In the genomic region with DNA sequence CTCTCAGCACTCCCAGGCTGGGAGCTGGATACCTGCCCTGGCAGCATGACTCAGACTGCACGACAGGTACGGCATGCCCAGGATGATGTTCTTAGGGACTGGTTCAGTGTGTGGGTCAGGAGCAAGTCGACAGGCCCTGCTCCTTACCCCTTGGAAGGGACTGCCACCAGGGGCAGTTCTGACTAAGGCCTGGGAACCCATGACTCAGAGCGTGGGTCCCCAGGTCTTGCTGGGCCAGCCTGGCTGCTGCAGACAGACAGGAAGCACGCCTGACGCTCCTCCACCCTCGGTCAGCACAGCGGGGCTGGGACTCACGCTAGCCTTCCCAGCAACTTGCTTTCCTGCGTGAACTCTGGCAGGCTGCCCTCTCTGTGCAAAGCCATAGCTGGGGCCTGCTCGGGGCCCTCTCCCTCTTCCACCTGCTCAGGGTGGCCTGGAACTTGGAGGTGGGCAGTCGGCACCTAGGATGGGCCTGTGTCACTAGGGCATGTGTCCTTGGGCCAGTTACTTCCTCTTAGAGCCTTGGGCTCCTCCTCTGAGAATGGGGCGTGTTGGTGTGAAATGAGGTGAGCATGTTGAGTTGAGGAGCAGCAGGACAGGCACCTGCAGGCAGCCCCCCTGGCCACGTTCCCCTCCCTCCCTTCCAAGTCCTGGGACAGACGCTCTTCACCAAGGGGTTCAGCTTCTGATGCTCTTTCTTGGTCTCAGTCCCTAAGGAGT, we compare ENCODE assay signal across 8 cellular contexts.
DNase-seq lines count a peak whose midpoint lies in the region; ATAC-seq and TF ChIP-seq lines count a peak whose summit lies in the region.
"Not testable (repeated sequence)": the region's sequence is repeated elsewhere in the genome, so short reads cannot be mapped to it uniquely, and the experiment has no call there.

No MANE protein-coding gene starts in this region.

- not testable (repeated sequence) for H3K4me1 ChIP-seq in RWPE2 (ENCODE audit: insufficient read depth, poor library complexity, severe bottlenecking)

- H3K27ac ChIP-seq in RWPE2 (ENCODE audit: poor library complexity, severe bottlenecking) = not testable (repeated sequence)

- TF ChIP-seq CTCF in CD14-positive monocyte (IDR thresholded peaks at IDR 0.05); RWPE2 (IDR thresholded peaks at IDR 0.05; ENCODE audit: poor library complexity, severe bottlenecking); natural killer cell (IDR thresholded peaks at IDR 0.05): not testable (repeated sequence)

- H3K36me3 ChIP-seq in RWPE2 (ENCODE audit: low read depth) = not testable (repeated sequence)

- not testable (repeated sequence) for H3K4me1 Mint-ChIP-seq in CD14-positive monocyte, natural killer cell

- H3K4me3 Mint-ChIP-seq in CD14-positive monocyte, natural killer cell: not testable (repeated sequence)

- H3K9me3 Mint-ChIP-seq in CD14-positive monocyte, natural killer cell: not testable (repeated sequence)

- not testable (repeated sequence) for H3K27ac Mint-ChIP-seq in CD14-positive monocyte, natural killer cell

- H3K9me3 ChIP-seq in RWPE2 (ENCODE audit: severe bottlenecking) = not testable (repeated sequence)

- H3K36me3 Mint-ChIP-seq in CD14-positive monocyte, natural killer cell: not testable (repeated sequence)

- DNase-seq in CD14-positive monocyte (ENCODE audit: low spot score) (peak; percentile 45), dermis blood vessel endothelial cell (peak; percentile 38)
- DNase-seq in RWPE2 (ENCODE audit: low spot score); natural killer cell: not testable (repeated sequence)

- not testable (repeated sequence) for H3K27me3 ChIP-seq in RWPE2 (ENCODE audit: insufficient read depth, poor library complexity, severe bottlenecking)

- intact Hi-C loops in CD14-positive monocyte (cut with micrococcal nuclease); natural killer cell (cut with micrococcal nuclease): not testable (repeated sequence)

- ATAC-seq in GM18867 (IDR thresholded peaks at IDR 0.05; ENCODE audit: unreplicated experiment) = peak; percentile 62
- peak; percentile 62 for ATAC-seq in GM21367 (IDR thresholded peaks at IDR 0.05; ENCODE audit: unreplicated experiment)
- peak; percentile 77 for ATAC-seq in HG02852 (IDR thresholded peaks at IDR 0.05; ENCODE audit: unreplicated experiment)
- peak; percentile 60 for ATAC-seq in HG03457 (IDR thresholded peaks at IDR 0.05; ENCODE audit: unreplicated experiment)
- ATAC-seq in RWPE2 (ENCODE audit: low read depth) = peak; percentile 74
- peak in 2 of 3 donors; percentile 44 to 58 for ATAC-seq in natural killer cell

- H3K4me3 ChIP-seq in RWPE2 (ENCODE audit: severe bottlenecking) = not testable (repeated sequence)

- H3K27me3 Mint-ChIP-seq in CD14-positive monocyte (ENCODE audit: low read depth in 3 of 3); natural killer cell (ENCODE audit: low read depth in 2 of 2): not testable (repeated sequence)
